In the genomic region with DNA sequence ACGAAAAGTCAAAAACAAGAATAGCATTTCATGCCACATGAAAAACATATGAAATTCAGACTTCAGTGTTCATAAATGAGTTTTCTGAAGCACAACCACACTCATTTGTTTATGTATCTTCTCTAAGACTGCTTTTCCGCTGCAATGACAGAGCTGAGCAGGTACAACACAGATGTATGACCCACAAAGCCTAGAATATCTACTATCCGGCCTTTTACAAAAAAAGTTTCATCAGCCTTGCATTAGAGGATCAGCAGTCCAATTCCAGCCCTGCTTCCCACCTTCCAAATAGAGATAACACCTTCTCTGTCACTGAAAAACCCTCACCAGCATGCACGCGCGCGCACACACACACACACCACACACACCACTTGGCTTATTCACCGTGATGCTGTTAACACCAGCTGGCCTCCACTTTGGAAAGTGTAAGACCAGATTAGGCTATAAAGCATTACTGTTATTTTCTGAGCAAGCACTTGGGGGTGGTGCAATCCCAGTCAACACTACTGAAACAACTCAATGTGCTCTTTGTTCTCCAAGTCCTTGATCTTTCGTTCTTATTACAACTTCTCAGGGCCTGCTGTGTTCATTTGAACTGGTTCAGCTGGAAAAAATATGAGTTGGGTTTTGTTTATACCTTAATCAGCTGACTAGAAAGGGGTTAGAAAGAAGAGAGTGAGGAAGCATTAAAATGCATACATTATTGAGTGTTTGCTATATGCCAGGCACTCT, we compare ENCODE assay signal across 8 cellular contexts.
A peak's percentile ranks its signal among the peaks of the same experiment; 100 is the strongest.
DNase-seq lines count a peak whose midpoint lies in the region; ATAC-seq and TF ChIP-seq lines count a peak whose summit lies in the region.

No MANE protein-coding gene starts in this region.

- H3K27me3 ChIP-seq in DND-41 (ENCODE audit: insufficient read depth, low read length, poor library complexity) (no peaks in the 10 kb centered on the region), Loucy (ENCODE audit: insufficient read depth, low read length, poor library complexity, severe bottlenecking) (no peaks in the 10 kb centered on the region)
- no peaks in the 10 kb centered on the region for H3K27me3 ChIP-seq in CD4-positive, alpha-beta memory T cell (ENCODE audit: insufficient read depth, low read length)

- H3K27ac ChIP-seq in DND-41 (ENCODE audit: low read length) = peak overlapping the region; percentile 96
- no peak overlapping the region for H3K27ac ChIP-seq in CD4-positive, alpha-beta memory T cell (ENCODE audit: low read depth, low read length)

- intact Hi-C loops in left colon (cut with DNase I, micrococcal nuclease) = no loop called here
- intact Hi-C loops in CD4-positive, alpha-beta memory T cell (cut with micrococcal nuclease) = no loop called here

- H3K36me3 Mint-ChIP-seq in CD4-positive, alpha-beta memory T cell = no peaks in the 10 kb centered on the region
- H3K36me3 Mint-ChIP-seq in nephron progenitor cell (ENCODE audit: low read depth) = no peaks in the 10 kb centered on the region

- peak overlapping the region in 1 of 7 donors; percentile 17 for H3K27ac Mint-ChIP-seq in CD4-positive, alpha-beta memory T cell
- H3K27ac Mint-ChIP-seq in nephron progenitor cell = no peak overlapping the region

- H3K79me2 ChIP-seq in DND-41 (ENCODE audit: insufficient read depth, low read length) (no peaks in the 10 kb centered on the region), Loucy (ENCODE audit: insufficient read depth, low read length) (no peaks in the 10 kb centered on the region)

- H3K4me1 ChIP-seq in DND-41 (ENCODE audit: insufficient read depth, low read length) (peaks cover 56% of the 10 kb centered on the region), Loucy (ENCODE audit: insufficient read depth, low read length, poor library complexity, severe bottlenecking) (peaks cover 64% of the 10 kb centered on the region)
- H3K4me1 ChIP-seq in CD4-positive, alpha-beta memory T cell (ENCODE audit: insufficient read depth, low read length) = peaks cover 4% of the 10 kb centered on the region

- TF ChIP-seq CTCF in DND-41 (IDR thresholded peaks at IDR 0.05; ENCODE audit: borderline replicate concordance, extremely low read depth, low read length, poor library complexity, severe bottlenecking) = peak; percentile 62
- TF ChIP-seq CTCF in Loucy (conservative IDR thresholded peaks at IDR 0.05; ENCODE audit: low read length) = peak; percentile 63
- TF ChIP-seq CTCF in astrocyte of the cerebellum (IDR thresholded peaks at IDR 0.05; ENCODE audit: low read depth, low read length, missing control alignments) = peak; percentile 20
- no peak for TF ChIP-seq CTCF in nephron progenitor cell (IDR thresholded peaks at IDR 0.05)

- H3K4me3 ChIP-seq in DND-41 (ENCODE audit: low read depth in 1 of 2, low read length in 2 of 2) = no peak overlapping the region
- no peak overlapping the region for H3K4me3 ChIP-seq in Loucy (ENCODE audit: low read length, poor library complexity, severe bottlenecking)
- no peak overlapping the region for H3K4me3 ChIP-seq in astrocyte of the cerebellum (ENCODE audit: low read depth, low read length)
- H3K4me3 ChIP-seq in CD4-positive, alpha-beta memory T cell (ENCODE audit: low read length in 2 of 2) = no peak overlapping the region

- in situ Hi-C loops in astrocyte of the cerebellum (cut with HindIII; ENCODE audit: low sequenced_read_pairs) = no loop called here

- H3K9ac ChIP-seq in DND-41 (ENCODE audit: low read depth, low read length) (peak overlapping the region; percentile 55), Loucy (ENCODE audit: low read depth, low read length, poor library complexity, severe bottlenecking) (peak overlapping the region; percentile 72)

- H3K27me3 Mint-ChIP-seq in CD4-positive, alpha-beta memory T cell = no peaks in the 10 kb centered on the region
- H3K27me3 Mint-ChIP-seq in nephron progenitor cell (ENCODE audit: low read depth, poor library complexity) = no peaks in the 10 kb centered on the region

- POLR2A ChIA-PET in CD4-positive, alpha-beta memory T cell (lab: Charles Lee; ENCODE audit: partially characterized antibody) = no interaction called here

- H3F3A ChIP-seq in Loucy (ENCODE audit: low read depth) = no peaks in the 10 kb centered on the region

- CTCF ChIA-PET in CD4-positive, alpha-beta memory T cell (lab: Charles Lee; ENCODE audit: partially characterized antibody) = no interaction called here

- H3K36me3 ChIP-seq in DND-41 (ENCODE audit: insufficient read depth, low read length) (no peaks in the 10 kb centered on the region), Loucy (ENCODE audit: insufficient read depth, low read length) (no peaks in the 10 kb centered on the region)
- H3K36me3 ChIP-seq in CD4-positive, alpha-beta memory T cell (ENCODE audit: insufficient read depth, low read length) = no peaks in the 10 kb centered on the region

- no peaks in the 10 kb centered on the region for H3K9me2 ChIP-seq in Loucy (replicated peaks; ENCODE audit: low read depth, low read length)

- peaks cover 0 to 13% (median 5%) of the 10 kb centered on the region in 4 donors for H3K4me1 Mint-ChIP-seq in CD4-positive, alpha-beta memory T cell
- peaks cover 54% of the 10 kb centered on the region for H3K4me1 Mint-ChIP-seq in nephron progenitor cell

- H3K4me2 ChIP-seq in DND-41 (ENCODE audit: insufficient read depth, low read length) (no peak overlapping the region), Loucy (ENCODE audit: low read depth, low read length, poor library complexity, severe bottlenecking) (peak overlapping the region; percentile 29)

- peaks cover 0 to 4% (median 0%) of the 10 kb centered on the region in 8 donors for H3K9me3 Mint-ChIP-seq in CD4-positive, alpha-beta memory T cell
- peaks cover 13% of the 10 kb centered on the region for H3K9me3 Mint-ChIP-seq in nephron progenitor cell

- H3K9me3 ChIP-seq in DND-41 (ENCODE audit: insufficient read depth, low read length, severe bottlenecking) (no peaks in the 10 kb centered on the region), Loucy (ENCODE audit: insufficient read depth, low read depth, low read length) (no peaks in the 10 kb centered on the region)
- no peaks in the 10 kb centered on the region for H3K9me3 ChIP-seq in CD4-positive, alpha-beta memory T cell (ENCODE audit: control insufficient read depth in 1 of 2, low read length in 2 of 2)

- H4K20me1 ChIP-seq in DND-41 (ENCODE audit: insufficient read depth, low read length) (no peaks in the 10 kb centered on the region), Loucy (ENCODE audit: insufficient read depth, low read length, poor library complexity, severe bottlenecking) (no peaks in the 10 kb centered on the region)

- DNase-seq in DND-41 (peak; percentile 54), astrocyte of the cerebellum (ENCODE audit: low read depth) (peak; percentile 28), left colon (peak; percentile 37 to 73), nephron progenitor cell (no peak)
- DNase-seq in CD4-positive, alpha-beta memory T cell = no peak
- DNase-seq in activated effector memory CD4-positive, alpha-beta T cell treated with Interleukin-2 at 50 U/mL for 16 hours = no peak

- H3K4me3 Mint-ChIP-seq in CD4-positive, alpha-beta memory T cell = no peak overlapping the region
- no peak overlapping the region for H3K4me3 Mint-ChIP-seq in nephron progenitor cell

- peak overlapping the region; percentile 7; the same call in 1 of the 2 replicates for H2AFZ ChIP-seq in DND-41 (ENCODE audit: low read depth, low read length)
- H2AFZ ChIP-seq in Loucy (ENCODE audit: low read length) = peak overlapping the region; percentile 76

- peak; percentile 38 for ATAC-seq in DND-41 (ENCODE audit: insufficient read depth, low read depth)
- ATAC-seq in left colon = peak; percentile 88
- no peak for ATAC-seq in GM21360 (IDR thresholded peaks at IDR 0.05; ENCODE audit: unreplicated experiment)

Comparison
In these comparisons a context has a peak if more than half of its experiments do, and no peak if none do; other contexts are left out.
1. DNase-seq: peak in DND-41 (single experiment), astrocyte of the cerebellum (single experiment) and left colon (2 of 2); none in CD4-positive, alpha-beta memory T cell (0 of 5), nephron progenitor cell (single experiment) and activated effector memory CD4-positive, alpha-beta T cell treated with Interleukin-2 at 50 U/mL for 16 hours (single experiment).